In the genomic region with DNA sequence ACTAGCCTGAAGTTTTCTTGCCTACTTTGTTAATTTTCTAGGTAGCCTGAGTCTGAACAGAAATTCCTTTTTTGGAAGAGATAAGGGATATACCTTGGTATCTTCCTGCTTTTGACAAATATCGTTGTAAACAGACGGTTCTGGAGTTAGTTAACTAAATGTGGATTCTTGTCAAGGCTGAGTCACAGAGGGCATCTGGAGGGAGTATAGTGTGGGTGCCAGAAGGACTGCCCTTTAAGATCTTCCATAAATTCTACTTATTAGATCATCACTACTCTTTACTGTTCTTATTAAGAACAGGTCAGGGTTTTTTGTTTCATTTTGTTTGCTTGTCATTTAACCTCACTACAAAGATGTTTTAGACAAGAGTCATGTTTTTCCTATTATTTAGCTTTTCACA, we compare ENCODE assay signal across 27 cellular contexts.
DNase-seq lines count a peak whose midpoint lies in the region; ATAC-seq and TF ChIP-seq lines count a peak whose summit lies in the region.
"Had no signal": no experiment of that assay in that cellular context is flagged by ENCODE, and none has a peak within 500 bp of the region (broad histone marks: within the 10 kb centered on the region; RNA-seq: fewer than 3 reads in every experiment).

No MANE protein-coding gene starts in this region.

- TF ChIP-seq CTCF in HFFc6 (IDR thresholded peaks at IDR 0.05) (no peak), foreskin fibroblast (IDR thresholded peaks at IDR 0.05; ENCODE audit: low read depth, low read length) (no peak), Calu3 (IDR thresholded peaks at IDR 0.05; ENCODE audit: unreplicated experiment) (no peak)

- no peak overlapping the region for H3K4me3 ChIP-seq in foreskin fibroblast (ENCODE audit: low read depth in 1 of 2, low read length in 2 of 2)
- H3K4me3 ChIP-seq: coronary artery, heart right ventricle, SJCRH30, transverse colon had no signal

- no TSS peak for BruUV-seq in Calu3 (replicated peaks; lab: Mats Ljungman, UMichigan)

- ATAC-seq in SK-N-SH treated with all-trans-retinoic acid at 6 μM for 48 hours (peak; percentile 92), GM21360 (IDR thresholded peaks at IDR 0.05; ENCODE audit: unreplicated experiment) (no peak)
- ATAC-seq: activated T-cell treated with anti-CD3 and anti-CD28 coated beads, Interleukin-2, amount 50 U/mL, for 72 hours; heart right ventricle; left ventricle myocardium superior; naive thymus-derived CD4-positive, alpha-beta T cell; sciatic nerve had no signal

- H3K9me3 Mint-ChIP-seq in HFFc6 (no peaks in the 10 kb centered on the region), Calu3 (ENCODE audit: low read depth, unreplicated experiment) (no peaks in the 10 kb centered on the region)
- H3K9me3 Mint-ChIP-seq: activated T-cell treated with anti-CD3 and anti-CD28 coated beads, Interleukin-2, amount 50 U/mL, for 72 hours had no signal

- DNase-seq in EL = peak; percentile 46
- peak; percentile 23 for DNase-seq in HFFc6
- peak; percentile 61 to 67 for DNase-seq in foreskin fibroblast
- no peak for DNase-seq in Calu3
- no peak for DNase-seq in DMS53 treated with DMSO at 0.1 percent for 48 hours (lab: John Stamatoyannopoulos, UW; ENCODE audit: unreplicated experiment)
- no peak for DNase-seq in NOMO-1 treated with DMSO at 0.1 percent for 48 hours (lab: John Stamatoyannopoulos, UW; ENCODE audit: unreplicated experiment)
- DNase-seq: activated B cell treated with CpG ODN at 0.5 μM for 24 hours; activated CD4-positive, alpha-beta T cell treated with anti-CD3 and anti-CD28 coated beads, Interleukin-2, amount 10 ng/mL, durations not matched to agents 7 days and 5 days; activated T-cell treated with anti-CD3 and anti-CD28 coated beads, Interleukin-2, amount 50 U/mL, for 72 hours; Caco-2; DMS79; effector CD8-positive, alpha-beta T cell; heart right ventricle; Karpas-422; left ventricle myocardium superior; midbrain; naive thymus-derived CD4-positive, alpha-beta T cell; NCI-H2107; NCI-H774; SJCRH30; stimulated activated CD4-positive, alpha-beta T cell treated with anti-CD3 and anti-CD28 coated beads, Interleukin-4, amount 100 ng/mL, for 1 hour; transverse colon had no signal

- H3K27me3 Mint-ChIP-seq in HFFc6 (ENCODE audit: insufficient read depth) (no peaks in the 10 kb centered on the region), Calu3 (ENCODE audit: unreplicated experiment) (no peaks in the 10 kb centered on the region)
- H3K27me3 Mint-ChIP-seq: activated B cell treated with CpG ODN at 0.5 μM for 24 hours; activated CD4-positive, alpha-beta T cell treated with anti-CD3 and anti-CD28 coated beads, Interleukin-2, amount 10 ng/mL, durations not matched to agents 7 days and 5 days; naive thymus-derived CD4-positive, alpha-beta T cell; progenitor cell of endocrine pancreas had no signal

- H3K36me3 Mint-ChIP-seq in HFFc6 (ENCODE audit: low read depth) (peaks cover 1% of the 10 kb centered on the region; the same call in 1 of the 2 replicates), Calu3 (ENCODE audit: insufficient read depth, unreplicated experiment) (no peaks in the 10 kb centered on the region)

- H3K27ac Mint-ChIP-seq in HFFc6 (peak overlapping the region; percentile 60), Calu3 (ENCODE audit: unreplicated experiment) (no peak overlapping the region)
- H3K27ac Mint-ChIP-seq: activated B cell treated with CpG ODN at 0.5 μM for 24 hours; activated CD4-positive, alpha-beta T cell treated with anti-CD3 and anti-CD28 coated beads, Interleukin-2, amount 10 ng/mL, durations not matched to agents 7 days and 5 days; activated T-cell treated with anti-CD3 and anti-CD28 coated beads, Interleukin-2, amount 50 U/mL, for 72 hours; naive thymus-derived CD4-positive, alpha-beta T cell; progenitor cell of endocrine pancreas had no signal

- CTCF ChIA-PET in Calu3 (lab: Charles Lee) = no interaction called here

- intact Hi-C loops in Calu3 (cut with micrococcal nuclease; ENCODE audit: unreplicated experiment) = no loop called here

- H3K4me3 Mint-ChIP-seq in HFFc6 = peak overlapping the region; percentile 52
- H3K4me3 Mint-ChIP-seq in Calu3 (ENCODE audit: low read depth, unreplicated experiment) = no peak overlapping the region
- H3K4me3 Mint-ChIP-seq: activated B cell treated with CpG ODN at 0.5 μM for 24 hours; activated CD4-positive, alpha-beta T cell treated with anti-CD3 and anti-CD28 coated beads, Interleukin-2, amount 10 ng/mL, durations not matched to agents 7 days and 5 days; activated T-cell treated with anti-CD3 and anti-CD28 coated beads, Interleukin-2, amount 50 U/mL, for 72 hours; naive thymus-derived CD4-positive, alpha-beta T cell had no signal

- H3K4me1 Mint-ChIP-seq in HFFc6 (ENCODE audit: low read depth) = peaks cover 34% of the 10 kb centered on the region
- H3K4me1 Mint-ChIP-seq in Calu3 (ENCODE audit: low read depth, unreplicated experiment) = no peaks in the 10 kb centered on the region
- H3K4me1 Mint-ChIP-seq: activated B cell treated with CpG ODN at 0.5 μM for 24 hours; activated CD4-positive, alpha-beta T cell treated with anti-CD3 and anti-CD28 coated beads, Interleukin-2, amount 10 ng/mL, durations not matched to agents 7 days and 5 days had no signal

TF ChIP-seq in SK-N-SH treated with all-trans-retinoic acid at 6 μM for 48 hours, 23 proteins besides CTCF, POLR2A, EP300 and RAD21:
- peak; percentile 45 for TF ChIP-seq ISL1 (CRISPR knock-in tag; IDR thresholded peaks at IDR 0.05)
- TF ChIP-seq, protein P1, sequence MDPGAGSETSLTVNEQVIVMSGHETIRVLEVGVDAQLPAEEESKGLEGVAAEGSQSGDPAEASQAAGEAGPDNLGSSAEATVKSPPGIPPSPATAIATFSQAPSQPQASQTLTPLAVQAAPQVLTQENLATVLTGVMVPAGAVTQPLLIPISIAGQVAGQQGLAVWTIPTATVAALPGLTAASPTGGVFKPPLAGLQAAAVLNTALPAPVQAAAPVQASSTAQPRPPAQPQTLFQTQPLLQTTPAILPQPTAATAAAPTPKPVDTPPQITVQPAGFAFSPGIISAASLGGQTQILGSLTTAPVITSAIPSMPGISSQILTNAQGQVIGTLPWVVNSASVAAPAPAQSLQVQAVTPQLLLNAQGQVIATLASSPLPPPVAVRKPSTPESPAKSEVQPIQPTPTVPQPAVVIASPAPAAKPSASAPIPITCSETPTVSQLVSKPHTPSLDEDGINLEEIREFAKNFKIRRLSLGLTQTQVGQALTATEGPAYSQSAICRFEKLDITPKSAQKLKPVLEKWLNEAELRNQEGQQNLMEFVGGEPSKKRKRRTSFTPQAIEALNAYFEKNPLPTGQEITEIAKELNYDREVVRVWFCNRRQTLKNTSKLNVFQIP (CRISPR knock-in tag; IDR thresholded peaks at IDR 0.05; ENCODE audit: borderline replicate concordance, low read depth) = no peak
TF ChIP-seq in SK-N-SH treated with all-trans-retinoic acid at 6 μM for 48 hours: peak in this region for 1.

Comparison
In these comparisons a context has a peak if more than half of its experiments do, and no peak if none do; other contexts are left out.
1. DNase-seq: peak in EL (single experiment), HFFc6 (single experiment) and foreskin fibroblast (2 of 2); none in Calu3 (single experiment), DMS53 treated with DMSO at 0.1 percent for 48 hours (single experiment) and NOMO-1 treated with DMSO at 0.1 percent for 48 hours (single experiment).